ENCODE assay signal across 1 cellular context in the genomic region with DNA sequence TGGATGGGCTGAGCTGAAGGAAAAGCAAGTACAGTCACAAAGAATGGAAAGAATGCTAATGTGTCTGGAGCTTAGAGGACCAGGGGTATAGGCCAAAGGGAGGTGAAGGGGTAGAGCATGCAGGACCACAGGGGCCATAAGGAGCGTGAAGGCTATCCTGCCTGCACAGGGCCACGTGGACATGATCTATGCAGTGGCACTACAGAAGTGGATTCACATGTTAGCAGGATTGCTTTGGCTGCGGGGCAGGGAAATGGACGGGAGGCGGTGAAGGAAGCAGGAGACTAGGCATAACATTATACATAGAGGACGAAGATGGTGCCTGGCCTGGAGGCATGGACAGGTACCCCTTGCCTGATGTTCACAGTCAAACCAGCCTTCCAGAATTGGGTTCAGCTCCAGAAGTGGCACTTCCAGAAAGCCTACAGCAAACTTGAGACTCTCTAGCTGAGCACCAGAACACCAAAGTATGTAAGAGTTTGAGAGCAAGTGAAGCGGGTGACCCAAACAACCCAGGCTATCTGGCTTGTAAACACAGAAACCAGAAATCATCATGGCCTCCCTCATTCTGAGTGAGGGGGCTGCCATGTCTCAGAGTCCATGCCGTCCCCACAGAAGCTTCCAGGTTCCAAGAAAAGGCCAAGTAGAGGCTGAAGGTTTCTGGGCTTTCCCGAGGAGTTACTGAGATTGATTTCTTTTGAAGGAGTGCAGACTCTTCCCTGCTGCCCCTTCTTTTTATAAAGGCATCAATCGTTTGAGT.
TF ChIP-seq lines count a peak whose summit lies in the region.

No MANE protein-coding gene starts in this region.

TF ChIP-seq in HepG2, 621 proteins besides CTCF, POLR2A, EP300 and RAD21 (continued from another document):
- no peak for TF ChIP-seq BRF2 (CRISPR knock-in tag; IDR thresholded peaks at IDR 0.05)
